Comparison of ENCODE assay signal across 1 cellular context in the genomic region with DNA sequence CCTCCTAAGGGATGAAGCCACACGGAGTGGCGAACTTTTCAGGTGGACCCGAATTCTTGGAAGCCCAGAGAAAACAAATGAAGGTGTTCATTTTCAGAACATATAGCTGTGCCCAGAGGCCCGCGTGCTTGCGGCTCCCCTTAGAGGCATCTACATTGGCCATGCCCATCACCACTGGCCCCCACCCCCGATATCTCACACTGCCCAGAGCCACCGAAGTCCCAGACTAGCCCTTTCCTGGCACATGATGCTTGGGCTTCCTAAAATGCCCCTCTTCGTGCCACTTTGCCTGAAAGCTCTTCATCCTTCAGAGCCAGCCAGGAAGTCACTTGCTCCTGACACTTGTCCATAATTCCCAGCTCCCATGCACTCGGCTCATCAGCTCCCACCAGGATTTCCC.
TF ChIP-seq lines count a peak whose summit lies in the region.

No MANE protein-coding gene starts in this region.

TF ChIP-seq in GM12878, 131 proteins besides CTCF, POLR2A, EP300 and RAD21:
- TF ChIP-seq IRF4 (IDR thresholded peaks at IDR 0.05; ENCODE audit: low read depth, low read length), result no peak
- TF ChIP-seq EGR1 (IDR thresholded peaks at IDR 0.05; ENCODE audit: borderline replicate concordance in 1 of 2, low read depth in 2 of 2, low read length in 2 of 2), result no peak
- TF ChIP-seq DPF2 (IDR thresholded peaks at IDR 0.05), result no peak
- no peak for TF ChIP-seq ZBTB40 (IDR thresholded peaks at IDR 0.05; ENCODE audit: borderline replicate concordance)
- TF ChIP-seq SMARCA5 (IDR thresholded peaks at IDR 0.05), result no peak
- TF ChIP-seq TARDBP (IDR thresholded peaks at IDR 0.05; ENCODE audit: borderline replicate concordance), result no peak
- TF ChIP-seq ZNF622 (IDR thresholded peaks at IDR 0.05), result no peak
- no peak for TF ChIP-seq NFXL1 (IDR thresholded peaks at IDR 0.05; ENCODE audit: borderline replicate concordance)
- no peak for TF ChIP-seq PAX8 (IDR thresholded peaks at IDR 0.05)
- TF ChIP-seq BCLAF1 (IDR thresholded peaks at IDR 0.05), result no peak
- TF ChIP-seq NRF1 (conservative IDR thresholded peaks at IDR 0.05; ENCODE audit: low read depth, low read length), result no peak
- no peak for TF ChIP-seq SUPT20H (IDR thresholded peaks at IDR 0.05; ENCODE audit: borderline replicate concordance, control insufficient read depth, low read depth, low read length)
- no peak for TF ChIP-seq TBL1XR1 (IDR thresholded peaks at IDR 0.05; ENCODE audit: low read depth, low read length)
- TF ChIP-seq CBX5 (IDR thresholded peaks at IDR 0.05; ENCODE audit: low read depth), result no peak
- TF ChIP-seq BMI1 (IDR thresholded peaks at IDR 0.05; ENCODE audit: borderline replicate concordance), result no peak
